ENCODE assay signal across 29 cellular contexts in genomic region chr13:94199135-94199534, GRCh38.
"Had no signal": no experiment of that assay in that cellular context is flagged by ENCODE, and none has a peak within 500 bp of the region (broad histone marks: within the 10 kb centered on the region; RNA-seq: fewer than 3 reads in every experiment).

No MANE protein-coding gene starts in this region.

- H3K4me1 Mint-ChIP-seq: activated CD4-positive, alpha-beta memory T cell treated with anti-CD3 and anti-CD28 coated beads, Interleukin-2, amount 10 ng/mL, durations not matched to agents 7 days and 5 days; activated CD4-positive, alpha-beta T cell treated with anti-CD3 and anti-CD28 coated beads, Interleukin-2, amount 10 ng/mL, durations not matched to agents 7 days and 5 days; activated T-helper 17 cell treated with anti-CD3 and anti-CD28 coated beads, Interleukin-2, amount 50 U/mL, for 72 hours; T-helper 17 cell had no signal

- H3K4me3 Mint-ChIP-seq: activated CD4-positive, alpha-beta memory T cell treated with anti-CD3 and anti-CD28 coated beads, Interleukin-2, amount 10 ng/mL, durations not matched to agents 7 days and 5 days; activated CD4-positive, alpha-beta T cell treated with anti-CD3 and anti-CD28 coated beads, Interleukin-2, amount 10 ng/mL, durations not matched to agents 7 days and 5 days; activated T-cell treated with anti-CD3 and anti-CD28 coated beads, Interleukin-2, amount 50 U/mL, for 24 hours; activated T-helper 17 cell treated with anti-CD3 and anti-CD28 coated beads, Interleukin-2, amount 50 U/mL, for 72 hours; dendritic cell treated with granulocyte-macrophage colony-stimulating factor and Interleukin-4, amounts not matched to agents 40 ng/mL and 50 ng/mL, for 4 days; endodermal cell; mesothelial cell of epicardium; naive thymus-derived CD4-positive, alpha-beta T cell; T-helper 17 cell; WTC11 had no signal

- H3K9me3 Mint-ChIP-seq: activated CD4-positive, alpha-beta memory T cell treated with anti-CD3 and anti-CD28 coated beads, Interleukin-2, amount 10 ng/mL, durations not matched to agents 7 days and 5 days; activated CD4-positive, alpha-beta T cell treated with anti-CD3 and anti-CD28 coated beads, Interleukin-2, amount 10 ng/mL, durations not matched to agents 7 days and 5 days; activated T-cell treated with anti-CD3 and anti-CD28 coated beads, Interleukin-2, amount 50 U/mL, for 24 hours; activated T-helper 17 cell treated with anti-CD3 and anti-CD28 coated beads, Interleukin-2, amount 50 U/mL, for 72 hours; endodermal cell; WTC11 had no signal

- H3K4me1 ChIP-seq: breast epithelium, pancreas, psoas muscle, spleen, suprapubic skin, tibial artery, upper lobe of right lung had no signal

- H3K36me3 ChIP-seq: breast epithelium, pancreas, spleen, suprapubic skin, tibial artery, upper lobe of right lung had no signal

- H3K4me3 ChIP-seq: breast epithelium, pancreas, psoas muscle, spleen, suprapubic skin, tibial artery, upper lobe of right lung had no signal

- H3K36me3 Mint-ChIP-seq: WTC11 had no signal

- ATAC-seq: activated T-helper 17 cell treated with anti-CD3 and anti-CD28 coated beads, Interleukin-2, amount 50 U/mL, for 72 hours; left cardiac atrium; left ventricle myocardium superior; pancreas; psoas muscle; T-helper 17 cell; upper lobe of right lung; WTC11 had no signal

- H3K27me3 ChIP-seq: breast epithelium, pancreas, spleen, suprapubic skin, tibial artery, upper lobe of right lung had no signal

- H3K27me3 Mint-ChIP-seq: activated CD4-positive, alpha-beta memory T cell treated with anti-CD3 and anti-CD28 coated beads, Interleukin-2, amount 10 ng/mL, durations not matched to agents 7 days and 5 days; activated T-cell treated with anti-CD3 and anti-CD28 coated beads, Interleukin-2, amount 50 U/mL, for 24 hours; activated T-helper 17 cell treated with anti-CD3 and anti-CD28 coated beads, Interleukin-2, amount 50 U/mL, for 72 hours; dendritic cell treated with granulocyte-macrophage colony-stimulating factor and Interleukin-4, amounts not matched to agents 40 ng/mL and 50 ng/mL, for 4 days had no signal

- H3K9me3 ChIP-seq: breast epithelium, pancreas, psoas muscle, spleen, suprapubic skin, tibial artery, upper lobe of right lung had no signal

- H3K27ac ChIP-seq: breast epithelium, epithelial cell of prostate, pancreas, psoas muscle, spleen, suprapubic skin, tibial artery, upper lobe of right lung had no signal

- DNase-seq: activated CD4-positive, alpha-beta memory T cell treated with anti-CD3 and anti-CD28 coated beads, Interleukin-2, amount 10 ng/mL, durations not matched to agents 7 days and 5 days; activated CD4-positive, alpha-beta T cell treated with anti-CD3 and anti-CD28 coated beads for 1 hour; activated CD4-positive, alpha-beta T cell treated with anti-CD3 and anti-CD28 coated beads, Interleukin-2, amount 10 ng/mL, durations not matched to agents 7 days and 5 days; activated CD8-positive, alpha-beta memory T cell treated with anti-CD3 and anti-CD28 coated beads, Interleukin-2, amount 50 U/mL, for 48 hours; activated gamma-delta T cell treated with Interleukin-2 at 50 U/mL for 16 hours; activated naive CD4-positive, alpha-beta T cell treated with anti-CD3 and anti-CD28 coated beads, Interleukin-2, amount 50 U/mL, for 16 hours; activated T-cell treated with anti-CD3 and anti-CD28 coated beads, Interleukin-2, amount 50 U/mL, for 24 hours; amniotic stem cell; central memory CD4-positive, alpha-beta T cell; endodermal cell; islet precursor cell; left cardiac atrium; left ventricle myocardium superior; naive thymus-derived CD4-positive, alpha-beta T cell; pancreas; psoas muscle; spleen; stimulated activated naive CD4-positive, alpha-beta T cell; T-helper 17 cell; T1000; tibial artery; upper lobe of right lung had no signal

- H3K27ac Mint-ChIP-seq: activated CD4-positive, alpha-beta memory T cell treated with anti-CD3 and anti-CD28 coated beads, Interleukin-2, amount 10 ng/mL, durations not matched to agents 7 days and 5 days; activated CD4-positive, alpha-beta T cell treated with anti-CD3 and anti-CD28 coated beads, Interleukin-2, amount 10 ng/mL, durations not matched to agents 7 days and 5 days; activated T-cell treated with anti-CD3 and anti-CD28 coated beads, Interleukin-2, amount 50 U/mL, for 24 hours; activated T-helper 17 cell treated with anti-CD3 and anti-CD28 coated beads, Interleukin-2, amount 50 U/mL, for 72 hours; dendritic cell treated with granulocyte-macrophage colony-stimulating factor and Interleukin-4, amounts not matched to agents 40 ng/mL and 50 ng/mL, for 4 days; endodermal cell; mesothelial cell of epicardium; naive thymus-derived CD4-positive, alpha-beta T cell; T-helper 17 cell; WTC11 had no signal
